In the genomic region with DNA sequence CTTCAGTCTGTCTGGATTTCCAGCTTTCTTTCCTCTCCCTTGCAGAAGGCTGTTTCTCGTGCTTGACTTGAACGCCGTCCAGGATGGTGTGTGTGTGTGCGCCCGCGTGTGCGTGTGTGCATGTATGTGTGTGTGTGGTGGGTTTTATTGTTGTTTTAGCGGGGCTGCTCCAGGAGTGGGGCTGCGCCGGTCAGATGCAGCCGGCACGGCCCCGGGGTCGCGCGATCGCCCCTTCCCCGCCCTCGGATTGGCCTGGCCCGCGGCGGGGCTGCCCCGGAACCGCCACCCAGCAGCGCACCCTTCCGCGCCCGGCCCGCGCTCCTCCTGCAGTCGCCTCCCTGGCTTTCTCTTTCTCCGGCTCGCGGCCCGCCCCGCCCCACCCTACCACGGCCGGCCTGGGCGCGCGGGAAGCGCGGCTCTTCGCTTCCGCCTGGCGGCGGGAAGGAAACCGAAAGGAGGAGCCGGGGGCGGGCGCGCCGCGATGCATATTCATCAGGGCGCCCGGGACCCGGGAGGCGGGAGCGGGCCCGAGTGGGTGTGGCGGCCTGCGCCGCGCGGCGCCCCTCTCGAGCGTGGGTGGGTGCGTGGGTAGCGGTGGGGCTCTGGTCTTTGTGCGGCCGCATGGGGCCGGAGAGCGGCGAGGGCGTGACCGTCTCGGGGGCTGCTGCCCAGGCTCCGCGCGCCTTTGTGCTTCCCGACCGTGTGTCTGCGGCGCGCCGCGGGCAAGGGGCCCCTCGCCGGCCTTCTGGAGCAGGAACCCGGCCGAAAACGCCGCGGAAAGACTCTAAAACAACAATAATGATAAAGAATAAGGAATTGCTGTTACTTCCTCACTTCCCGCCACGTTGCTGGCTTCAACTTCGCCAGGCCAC, we compare ENCODE assay signal across 8 cellular contexts. TPM values are rescaled to one million over a fixed set of nuclear protein-coding genes. Genes with fewer than 3 reads are reported as not detected.
DNase-seq lines count a peak whose midpoint lies in the region; ATAC-seq, FAIRE-seq and TF ChIP-seq lines count a peak whose summit lies in the region.

No MANE protein-coding gene starts in this region.

- no peak for FAIRE-seq in HepG2 (lab: Jason Lieb, UNC)

- no TSS peak for BruUV-seq in HepG2 (replicated peaks; lab: Mats Ljungman, UMichigan)

- no peaks in the 10 kb centered on the region for H4K20me1 ChIP-seq in HepG2 (ENCODE audit: insufficient read depth, low read length)

- peak overlapping the region; percentile 89 for H3K4me2 ChIP-seq in HepG2 (ENCODE audit: low read depth, low read length)

- TF ChIP-seq EP300 in HepG2 (IDR thresholded peaks at IDR 0.05; ENCODE audit: low read depth in 2 of 2, low read length in 2 of 2) = no peak
- no peak for TF ChIP-seq EP300 in HepG2 (CRISPR knock-in tag; IDR thresholded peaks at IDR 0.05; ENCODE audit: borderline replicate concordance)

- H3K79me2 ChIP-seq in HepG2 (ENCODE audit: insufficient read depth, low read length) = no peaks in the 10 kb centered on the region

- POLR2A ChIA-PET in HepG2 (lab: Yijun Ruan, JAX) = no interaction called here

- peak; percentile 40 for TF ChIP-seq CTCF in coronary artery (IDR thresholded peaks at IDR 0.05)
- TF ChIP-seq CTCF in HepG2 (CRISPR knock-in tag; IDR thresholded peaks at IDR 0.05) = peak; percentile 64

- peak; percentile 33 for ATAC-seq in GM18870 (IDR thresholded peaks at IDR 0.05; ENCODE audit: unreplicated experiment)
- ATAC-seq in HG03097 (IDR thresholded peaks at IDR 0.05; ENCODE audit: low FRiP score, unreplicated experiment) = peak; percentile 84
- ATAC-seq in HepG2 = peak; percentile 98

- no peaks in the 10 kb centered on the region for H3K9me3 ChIP-seq in HepG2 (ENCODE audit: low read length)

- H3K4me3 ChIP-seq in coronary artery (peak overlapping the region; percentile 95), HepG2 (replicated peaks in 1 of 3; ENCODE audit: insufficient read depth in 1 of 3, low read depth in 2 of 3, low read length in 3 of 3) (peak overlapping the region; percentile 56 to 81 (median 76))

- peaks cover 47% of the 10 kb centered on the region for H3K4me1 ChIP-seq in HepG2 (ENCODE audit: insufficient read depth, low read length)

- H2AFZ ChIP-seq in HepG2 (ENCODE audit: low read length) = peak overlapping the region; percentile 90

- H3K27ac ChIP-seq in coronary artery (peak overlapping the region; percentile 98 to 100), HepG2 (ENCODE audit: extremely low read length, insufficient read depth, low read length) (peak overlapping the region; percentile 52)

- TF ChIP-seq RAD21 in HepG2 (CRISPR knock-in tag; IDR thresholded peaks at IDR 0.05) = peak; percentile 65

- DNase-seq in AG20443 (ENCODE audit: low spot score) (peak; percentile 92), NCI-H2227 treated with DMSO at 0.1 percent for 48 hours (lab: John Stamatoyannopoulos, UW) (peak; percentile 90), coronary artery (ENCODE audit: low spot score) (peak; percentile 95), HepG2 (ENCODE audit: low spot score) (peak; percentile 71)
- DNase-seq in activated CD4-positive, alpha-beta T cell treated with anti-CD3 and anti-CD28 coated beads for 4 hours = peak; percentile 59 to 64
- DNase-seq in stimulated activated CD4-positive, alpha-beta T cell treated with anti-CD3 and anti-CD28 coated beads, Interleukin-2, amount 100 ng/mL, for 48 hours = peak; percentile 63 to 70

- H3K27me3 ChIP-seq in HepG2 (ENCODE audit: control insufficient read depth in 1 of 2, insufficient read depth in 2 of 2, low read length in 2 of 2) = peaks cover 0 to 6% of the 10 kb centered on the region in 2 experiments; a peak in 2 of 5 replicates

- in situ Hi-C loops in HepG2 (cut with HindIII; ENCODE audit: extremely low pct_ligation_motif_present, low pct_unique_long_range_greater_than_20kb) = loop anchor here (10.0 kb wide), 1 partner anchor 218 kb away; no protein-coding TSS in a partner anchor

- intact Hi-C loops in HepG2 (cut with micrococcal nuclease; ENCODE audit: unreplicated experiment) = loop anchor here (2.0 kb wide), 1 partner anchor 30 kb away; no protein-coding TSS in a partner anchor

- 0% methylated on average over 18 of the region's 98 CpGs for WGBS in HepG2 (ENCODE audit: low lambda C conversion rate)

- CTCF ChIA-PET in HepG2 (lab: Yijun Ruan, JAX; ENCODE audit: low intra/inter-chr PET ratio, low total read pairs) = no interaction called here

- peak overlapping the region; percentile 71 for H3K9ac ChIP-seq in HepG2 (ENCODE audit: insufficient read depth, low read depth, low read length)

- no peaks in the 10 kb centered on the region for H3K36me3 ChIP-seq in HepG2 (replicated peaks in 1 of 2; ENCODE audit: control insufficient read depth in 1 of 2, insufficient read depth in 2 of 2, low read length in 2 of 2)

- no peak for TF ChIP-seq POLR2A in HepG2 (IDR thresholded peaks at IDR 0.05; ENCODE audit: insufficient read depth in 1 of 2, low read depth in 2 of 2, low read length in 2 of 2)

TF ChIP-seq in HepG2, 621 proteins besides CTCF, POLR2A, EP300 and RAD21 (continues in another document):
- TF ChIP-seq SAP130 (CRISPR knock-in tag; IDR thresholded peaks at IDR 0.05; ENCODE audit: low read depth) = peak; percentile 57
- peak; percentile 58 for TF ChIP-seq ZNF331 (CRISPR knock-in tag; IDR thresholded peaks at IDR 0.05)
- TF ChIP-seq SOX13 (IDR thresholded peaks at IDR 0.05) = no peak
- TF ChIP-seq SOX13 (CRISPR knock-in tag; conservative IDR thresholded peaks at IDR 0.05 in 1 of 2, IDR thresholded peaks at IDR 0.05 in 1 of 2) = peak in 1 of 2 experiments; percentile 39; a peak in 2 of 4 replicates
- TF ChIP-seq, protein P1, sequence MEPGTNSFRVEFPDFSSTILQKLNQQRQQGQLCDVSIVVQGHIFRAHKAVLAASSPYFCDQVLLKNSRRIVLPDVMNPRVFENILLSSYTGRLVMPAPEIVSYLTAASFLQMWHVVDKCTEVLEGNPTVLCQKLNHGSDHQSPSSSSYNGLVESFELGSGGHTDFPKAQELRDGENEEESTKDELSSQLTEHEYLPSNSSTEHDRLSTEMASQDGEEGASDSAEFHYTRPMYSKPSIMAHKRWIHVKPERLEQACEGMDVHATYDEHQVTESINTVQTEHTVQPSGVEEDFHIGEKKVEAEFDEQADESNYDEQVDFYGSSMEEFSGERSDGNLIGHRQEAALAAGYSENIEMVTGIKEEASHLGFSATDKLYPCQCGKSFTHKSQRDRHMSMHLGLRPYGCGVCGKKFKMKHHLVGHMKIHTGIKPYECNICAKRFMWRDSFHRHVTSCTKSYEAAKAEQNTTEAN (CRISPR knock-in tag; conservative IDR thresholded peaks at IDR 0.05) = 0 out of 2 replicates have a peak, but pooled peaks have one; percentile 36
- TF ChIP-seq RORA (CRISPR knock-in tag; IDR thresholded peaks at IDR 0.05) = no peak
- TF ChIP-seq MYC (CRISPR knock-in tag; IDR thresholded peaks at IDR 0.05; ENCODE audit: borderline replicate concordance) = peak; percentile 46; the same call in 1 of the 2 replicates
- peak; percentile 60; the same call in 1 of the 2 replicates for TF ChIP-seq ZFX (CRISPR knock-in tag; IDR thresholded peaks at IDR 0.05; ENCODE audit: low read depth)
- TF ChIP-seq ZNF441 (CRISPR knock-in tag; IDR thresholded peaks at IDR 0.05; ENCODE audit: borderline replicate concordance) = 0 out of 2 replicates have a peak, but pooled peaks have one; percentile 17
- peak; percentile 55 for TF ChIP-seq AGO2 (optimal IDR thresholded peaks at IDR 0.05; ENCODE audit: low read depth, low read length)
- TF ChIP-seq ZSCAN20 (CRISPR knock-in tag; IDR thresholded peaks at IDR 0.05; ENCODE audit: borderline replicate concordance) = peak; percentile 32; the same call in 1 of the 2 replicates
- 0 out of 2 replicates have a peak, but pooled peaks have one; percentile 8 for TF ChIP-seq SATB2 (CRISPR knock-in tag; IDR thresholded peaks at IDR 0.05)
- peak; percentile 55; the same call in 1 of the 2 replicates for TF ChIP-seq HOXA3 (CRISPR knock-in tag; IDR thresholded peaks at IDR 0.05)
- TF ChIP-seq KMT2A (CRISPR knock-in tag; IDR thresholded peaks at IDR 0.05) = peak; percentile 79; the same call in 1 of the 2 replicates
- peak; percentile 54; the same call in 1 of the 2 replicates for TF ChIP-seq MED1 (CRISPR knock-in tag; IDR thresholded peaks at IDR 0.05)
- 0 out of 2 replicates have a peak, but pooled peaks have one; percentile 27 for TF ChIP-seq PHF20 (CRISPR knock-in tag; IDR thresholded peaks at IDR 0.05)

RNA-seq across cellular contexts. Expression of a gene that starts 8.5 kb away (rescaled TPM):
- 2.4 and 4.6 TPM in 2 replicates for total RNA-seq in HepG2 (2016; rRNA removed; fragmentation: Illumina TruSeq; extraction: Trizol)
- total RNA-seq in HepG2 (2016; cell fraction: cytosol; rRNA removed; fragmentation: Illumina TruSeq; extraction: Trizol; ENCODE audit: low read depth) = 4.1 TPM in 2 replicates
- total RNA-seq in HepG2 (2016; cell fraction: insoluble cytoplasmic fraction; rRNA removed; fragmentation: Illumina TruSeq; extraction: Trizol) = 1.6 and 4.1 TPM in 2 replicates
- total RNA-seq in HepG2 (2016; cell fraction: membrane; rRNA removed; fragmentation: Illumina TruSeq; extraction: Trizol) = 1.4 and 1.6 TPM in 2 replicates
- total RNA-seq in HepG2 (2016; cell fraction: nucleus; rRNA removed; fragmentation: Illumina TruSeq; extraction: Trizol) = 18.2 and 18.4 TPM in 2 replicates
- polyA plus RNA-seq in HepG2 (2011; rRNA removed) = 0.98 and 1.4 TPM in 2 replicates
- polyA plus RNA-seq in HepG2 (2011; cell fraction: cytosol; rRNA removed) = 0.17 and 0.32 TPM in 2 replicates
- polyA plus RNA-seq in HepG2 (2011; cell fraction: nucleus; rRNA removed) = 3.9 and 4.5 TPM in 2 replicates
- 1.1 and 1.7 TPM in 2 replicates for polyA plus RNA-seq in HepG2 (2012)
- polyA plus RNA-seq in HepG2 (2016; cell fraction: cytosol; fragmentation: Illumina TruSeq; extraction: Trizol; ENCODE audit: low read depth) = 0.20 TPM in 2 replicates
- polyA plus RNA-seq in HepG2 (2016; cell fraction: insoluble cytoplasmic fraction; fragmentation: Illumina TruSeq; extraction: Trizol; ENCODE audit: low read depth) = 1.4 and 1.7 TPM in 2 replicates
- 0.31 and 0.49 TPM in 2 replicates for polyA plus RNA-seq in HepG2 (2016; cell fraction: membrane; fragmentation: Illumina TruSeq; extraction: Trizol; ENCODE audit: low read depth)
- polyA plus RNA-seq in HepG2 (2016; cell fraction: nucleus; fragmentation: Illumina TruSeq; extraction: Trizol; ENCODE audit: insufficient read depth, low read depth) = 5.7 and 6.1 TPM in 2 replicates
- polyA minus RNA-seq in HepG2 (2011; rRNA and poly(A)+ RNA removed; ENCODE audit: low replicate concordance) = 3.1 and 48.1 TPM in 2 replicates
- polyA minus RNA-seq in HepG2 (2011; cell fraction: cytosol; rRNA and poly(A)+ RNA removed) = 1.1 and 3.5 TPM in 2 replicates
- polyA minus RNA-seq in HepG2 (2011; cell fraction: nucleus; rRNA and poly(A)+ RNA removed) = 25.6 and 28.5 TPM in 2 replicates

Comparison
In these comparisons a context has a peak if more than half of its experiments do, and no peak if none do; other contexts are left out.
1. Peak in every context shown above with its lines: DNase-seq, ATAC-seq, H3K4me3 ChIP-seq and H3K27ac ChIP-seq.
2. ATAC-seq: peak in every context shown above with its lines; median percentile 98 in HepG2; 84 in HG03097; 33 in GM18870.